20 cellular contexts compared by ENCODE assay signal in genomic region chr12:125954362-125954761, GRCh38.
"Had no signal": no experiment of that assay in that cellular context is flagged by ENCODE, and none has a peak within 500 bp of the region (broad histone marks: within the 10 kb centered on the region; RNA-seq: fewer than 3 reads in every experiment).

No MANE protein-coding gene starts in this region.

- H3K9me3 ChIP-seq: SJCRH30 had no signal

- DNase-seq: KBM-7, MV-4-11, NCI-H1048, NCI-H1105, NCI-H1417, NCI-H1436 treated with DMSO at 0.1 percent for 48 hours, NCI-H1694, NCI-H187 treated with DMSO at 0.1 percent for 48 hours, NCI-H2029 treated with DMSO at 0.1 percent for 48 hours, NCI-H2171 treated with DMSO at 0.1 percent for 48 hours, NCI-H345, NCI-H446 treated with DMSO at 0.1 percent for 48 hours, NCI-H524, NCI-H526 treated with DMSO at 0.1 percent for 48 hours, NCI-H774, SHP77 treated with DMSO at 0.1 percent for 48 hours, SJCRH30 had no signal

- H3K27ac ChIP-seq: RWPE1, SJCRH30 had no signal

- ATAC-seq: Panc1, SK-N-SH treated with all-trans-retinoic acid at 6 μM for 48 hours had no signal

- H3K36me3 ChIP-seq: SJCRH30 had no signal

- H3K27me3 ChIP-seq: SJCRH30 had no signal

- H3K4me3 ChIP-seq: SJCRH30 had no signal

- H3K4me1 ChIP-seq: SJCRH30 had no signal
